In the genomic region with DNA sequence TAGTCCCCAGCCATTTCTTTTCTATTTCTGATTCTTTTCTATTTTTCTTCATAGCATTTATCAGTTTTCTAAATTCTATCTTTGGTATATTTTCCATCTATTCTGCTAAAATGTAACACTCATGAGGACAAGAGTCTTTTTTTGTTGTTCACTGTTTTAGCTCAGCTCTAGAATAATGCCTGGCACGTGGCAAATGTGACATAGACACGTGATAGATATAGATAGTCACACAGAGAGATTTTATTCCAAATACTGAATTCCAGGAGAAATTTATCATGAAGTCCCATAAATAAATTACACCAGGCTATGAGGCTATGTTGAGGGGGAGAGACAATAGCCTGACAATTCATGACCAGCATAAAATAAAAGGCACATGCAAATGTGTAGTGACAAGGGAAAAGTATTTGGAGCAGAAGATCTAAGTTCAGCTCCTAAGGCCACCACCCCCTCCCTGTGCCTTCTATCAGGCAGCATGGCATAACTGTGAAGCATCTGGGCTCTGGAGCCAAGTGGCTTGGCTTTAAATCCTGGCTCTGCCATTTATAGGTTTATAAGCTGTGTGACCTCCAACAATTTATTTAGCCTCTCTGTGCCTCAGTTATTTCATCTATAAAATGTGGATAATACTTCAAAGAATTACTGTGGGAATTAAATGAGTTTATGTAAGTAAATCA, we compare ENCODE assay signal across 24 cellular contexts. TPM values are rescaled to one million over a fixed set of nuclear protein-coding genes. Genes with fewer than 3 reads are reported as not detected.
A peak's percentile ranks its signal among the peaks of the same experiment; 100 is the strongest.
DNase-seq lines count a peak whose midpoint lies in the region; ATAC-seq, FAIRE-seq and TF ChIP-seq lines count a peak whose summit lies in the region.
"Had no signal": no experiment of that assay in that cellular context is flagged by ENCODE, and none has a peak within 500 bp of the region (broad histone marks: within the 10 kb centered on the region; RNA-seq: fewer than 3 reads in every experiment).

No MANE protein-coding gene starts in this region.

- H3K4me2 ChIP-seq in HepG2 (ENCODE audit: low read depth, low read length), result no peak overlapping the region
- H3K4me2 ChIP-seq: BLaER1 had no signal

- no peak for TF ChIP-seq RAD21 in HepG2 (CRISPR knock-in tag; IDR thresholded peaks at IDR 0.05)

- no peak for TF ChIP-seq CTCF in right atrium auricular region (IDR thresholded peaks at IDR 0.05)
- no peak for TF ChIP-seq CTCF in HepG2 (CRISPR knock-in tag; IDR thresholded peaks at IDR 0.05)
- no peak for TF ChIP-seq CTCF in right lobe of liver (IDR thresholded peaks at IDR 0.05)
- no peak for TF ChIP-seq CTCF in left ventricle myocardium inferior (IDR thresholded peaks at IDR 0.05; ENCODE audit: borderline replicate concordance)

- POLR2A ChIA-PET in HepG2 (lab: Yijun Ruan, JAX), result no interaction called here

- CTCF ChIA-PET in HepG2 (lab: Yijun Ruan, JAX; ENCODE audit: low intra/inter-chr PET ratio, low total read pairs), result no interaction called here

- H3K36me3 ChIP-seq in right atrium auricular region, result no peaks in the 10 kb centered on the region
- H3K36me3 ChIP-seq in HepG2 (replicated peaks in 1 of 2; ENCODE audit: control insufficient read depth in 1 of 2, insufficient read depth in 2 of 2, low read length in 2 of 2), result no peaks in the 10 kb centered on the region
- no peaks in the 10 kb centered on the region for H3K36me3 ChIP-seq in right lobe of liver
- no peaks in the 10 kb centered on the region for H3K36me3 ChIP-seq in left ventricle myocardium inferior
- H3K36me3 ChIP-seq: BE2C, BLaER1 had no signal

- H4K20me1 ChIP-seq in HepG2 (ENCODE audit: insufficient read depth, low read length), result no peaks in the 10 kb centered on the region
- H4K20me1 ChIP-seq: BLaER1 had no signal

- no peak for FAIRE-seq in HepG2 (lab: Jason Lieb, UNC)
- FAIRE-seq: A204.1, G401.6, GM12891, GM19239 had no signal

- H2AFZ ChIP-seq in HepG2 (ENCODE audit: low read length), result no peak overlapping the region

- H3K79me2 ChIP-seq in HepG2 (ENCODE audit: insufficient read depth, low read length), result no peaks in the 10 kb centered on the region

- H3K27ac ChIP-seq in right atrium auricular region, result no peak overlapping the region
- H3K27ac ChIP-seq in HepG2 (ENCODE audit: extremely low read length, insufficient read depth, low read length), result no peak overlapping the region
- no peak overlapping the region for H3K27ac ChIP-seq in right lobe of liver
- H3K27ac ChIP-seq in left ventricle myocardium inferior (replicated peaks), result no peak overlapping the region
- H3K27ac ChIP-seq: BLaER1 had no signal

- H3K4me1 ChIP-seq in right atrium auricular region (no peaks in the 10 kb centered on the region), HepG2 (ENCODE audit: insufficient read depth, low read length) (no peaks in the 10 kb centered on the region), right lobe of liver (no peaks in the 10 kb centered on the region), left ventricle myocardium inferior (peaks cover 3% of the 10 kb centered on the region)
- H3K4me1 ChIP-seq: BE2C, BLaER1 had no signal

- ATAC-seq in Right ventricle myocardium superior (ENCODE audit: poor library complexity) (peak; percentile 85), HepG2 (no peak), right lobe of liver (no peak)

- intact Hi-C loops in Right ventricle myocardium superior (cut with DNase I) (no loop called here), HepG2 (cut with micrococcal nuclease; ENCODE audit: unreplicated experiment) (no loop called here), right lobe of liver (cut with DNase I) (no loop called here), left ventricle myocardium inferior (cut with micrococcal nuclease) (no loop called here)

- no peak for TF ChIP-seq EP300 in HepG2 (IDR thresholded peaks at IDR 0.05; ENCODE audit: low read depth in 2 of 2, low read length in 2 of 2)
- no peak for TF ChIP-seq EP300 in HepG2 (CRISPR knock-in tag; IDR thresholded peaks at IDR 0.05; ENCODE audit: borderline replicate concordance)

- H3K9ac ChIP-seq in HepG2 (ENCODE audit: insufficient read depth, low read depth, low read length), result no peak overlapping the region
- H3K9ac ChIP-seq: BLaER1 had no signal

- no TSS peak for BruUV-seq in HepG2 (replicated peaks; lab: Mats Ljungman, UMichigan)

- WGBS in HepG2 (ENCODE audit: low lambda C conversion rate), result 18% methylated on average over 2 of the region's 2 CpGs
- 81% methylated on average over 2 of the region's 2 CpGs for WGBS in right lobe of liver (ENCODE audit: insufficient coverage, low coverage, low lambda C conversion rate, missing lambda C conversion rate)

- H3K27me3 ChIP-seq in right atrium auricular region (no peaks in the 10 kb centered on the region), HepG2 (ENCODE audit: control insufficient read depth in 1 of 2, insufficient read depth in 2 of 2, low read length in 2 of 2) (no peaks in the 10 kb centered on the region; a peak in 1 of 5 replicates), right lobe of liver (no peaks in the 10 kb centered on the region), left ventricle myocardium inferior (ENCODE audit: low read depth) (no peaks in the 10 kb centered on the region)
- H3K27me3 ChIP-seq: BE2C, BLaER1 had no signal

- H3K4me3 ChIP-seq in right atrium auricular region (no peak overlapping the region), HepG2 (replicated peaks in 1 of 3; ENCODE audit: insufficient read depth in 1 of 3, low read depth in 2 of 3, low read length in 3 of 3) (no peak overlapping the region), right lobe of liver (no peak overlapping the region), left ventricle myocardium inferior (no peak overlapping the region)
- H3K4me3 ChIP-seq: BLaER1 had no signal

- in situ Hi-C loops in HepG2 (cut with HindIII; ENCODE audit: extremely low pct_ligation_motif_present, low pct_unique_long_range_greater_than_20kb), result no loop called here

- no peak for TF ChIP-seq POLR2A in HepG2 (IDR thresholded peaks at IDR 0.05; ENCODE audit: insufficient read depth in 1 of 2, low read depth in 2 of 2, low read length in 2 of 2)
- TF ChIP-seq POLR2A in right lobe of liver (IDR thresholded peaks at IDR 0.05), result no peak

- DNase-seq in Right ventricle myocardium superior (peak; percentile 46), right atrium auricular region (ENCODE audit: low spot score) (no peak), HepG2 (ENCODE audit: low spot score) (no peak), right lobe of liver (no peak), left ventricle myocardium inferior (peak; percentile 30), DMS153 (lab: John Stamatoyannopoulos, UW) (no peak)
- no peak for DNase-seq in activated CD4-positive, CD25-positive, alpha-beta regulatory T cell (lab: John Stamatoyannopoulos, UW)
- DNase-seq: 8988T; ACHN; BE2C; C1 segment of cervical spinal cord; CD4-positive, alpha-beta memory T cell; CD4-positive, CD25-positive, alpha-beta regulatory T cell; CD8-positive, alpha-beta memory T cell; COR-L47; DMS 273 treated with DMSO at 0.1 percent for 48 hours; DMS79 treated with DMSO at 0.1 percent for 48 hours; GF-D8 had no signal

- no peaks in the 10 kb centered on the region for H3K9me3 ChIP-seq in right atrium auricular region
- no peaks in the 10 kb centered on the region for H3K9me3 ChIP-seq in HepG2 (ENCODE audit: low read length)
- H3K9me3 ChIP-seq in right lobe of liver, result no peaks in the 10 kb centered on the region
- H3K9me3 ChIP-seq in left ventricle myocardium inferior (replicated peaks), result no peaks in the 10 kb centered on the region
- H3K9me3 ChIP-seq: BE2C, BLaER1 had no signal

TF ChIP-seq in HepG2, 621 proteins besides CTCF, POLR2A, EP300 and RAD21 (continues in another document):
- TF ChIP-seq NR2F1 (CRISPR knock-in tag; IDR thresholded peaks at IDR 0.05), result no peak
- no peak for TF ChIP-seq GATAD1 (CRISPR knock-in tag; IDR thresholded peaks at IDR 0.05)
- TF ChIP-seq, protein P1, sequence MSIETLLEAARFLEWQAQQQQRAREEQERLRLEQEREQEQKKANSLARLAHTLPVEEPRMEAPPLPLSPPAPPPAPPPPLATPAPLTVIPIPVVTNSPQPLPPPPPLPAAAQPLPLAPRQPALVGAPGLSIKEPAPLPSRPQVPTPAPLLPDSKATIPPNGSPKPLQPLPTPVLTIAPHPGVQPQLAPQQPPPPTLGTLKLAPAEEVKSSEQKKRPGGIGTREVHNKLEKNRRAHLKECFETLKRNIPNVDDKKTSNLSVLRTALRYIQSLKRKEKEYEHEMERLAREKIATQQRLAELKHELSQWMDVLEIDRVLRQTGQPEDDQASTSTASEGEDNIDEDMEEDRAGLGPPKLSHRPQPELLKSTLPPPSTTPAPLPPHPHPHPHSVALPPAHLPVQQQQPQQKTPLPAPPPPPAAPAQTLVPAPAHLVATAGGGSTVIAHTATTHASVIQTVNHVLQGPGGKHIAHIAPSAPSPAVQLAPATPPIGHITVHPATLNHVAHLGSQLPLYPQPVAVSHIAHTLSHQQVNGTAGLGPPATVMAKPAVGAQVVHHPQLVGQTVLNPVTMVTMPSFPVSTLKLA (IDR thresholded peaks at IDR 0.05), result peak; percentile 92
- TF ChIP-seq ZNF33A (CRISPR knock-in tag; IDR thresholded peaks at IDR 0.05; ENCODE audit: borderline replicate concordance), result no peak

RNA-seq across cellular contexts. Expression of gene PPARGC1A, which starts 25.7 kb away (rescaled TPM):
- 82.8 TPM for total RNA-seq in Right ventricle myocardium superior
- total RNA-seq in right atrium auricular region, result 10 to 100 TPM; 41.6 to 72.3 TPM
- 18.8 and 20.7 TPM in 2 replicates for total RNA-seq in HepG2 (2016; rRNA removed; fragmentation: Illumina TruSeq; extraction: Trizol)
- 2.1 and 2.8 TPM in 2 replicates for total RNA-seq in HepG2 (2016; cell fraction: cytosol; rRNA removed; fragmentation: Illumina TruSeq; extraction: Trizol; ENCODE audit: low read depth)
- 16.5 and 17.8 TPM in 2 replicates for total RNA-seq in HepG2 (2016; cell fraction: insoluble cytoplasmic fraction; rRNA removed; fragmentation: Illumina TruSeq; extraction: Trizol)
- total RNA-seq in HepG2 (2016; cell fraction: membrane; rRNA removed; fragmentation: Illumina TruSeq; extraction: Trizol), result 5.2 and 6.9 TPM in 2 replicates
- 48.8 and 51.3 TPM in 2 replicates for total RNA-seq in HepG2 (2016; cell fraction: nucleus; rRNA removed; fragmentation: Illumina TruSeq; extraction: Trizol)
- polyA plus RNA-seq in HepG2 (2011; rRNA removed), result 26.3 and 37.3 TPM in 2 replicates
- polyA plus RNA-seq in HepG2 (2011; cell fraction: cytosol; rRNA removed), result 21.3 and 25.7 TPM in 2 replicates
- 53.6 and 57.4 TPM in 2 replicates for polyA plus RNA-seq in HepG2 (2011; cell fraction: nucleus; rRNA removed)
- polyA plus RNA-seq in HepG2 (2012), result 18.4 and 30.5 TPM in 2 replicates
- polyA plus RNA-seq in HepG2 (2016; cell fraction: cytosol; fragmentation: Illumina TruSeq; extraction: Trizol; ENCODE audit: low read depth), result 1.1 TPM in 2 replicates
- 10.3 and 10.7 TPM in 2 replicates for polyA plus RNA-seq in HepG2 (2016; cell fraction: insoluble cytoplasmic fraction; fragmentation: Illumina TruSeq; extraction: Trizol; ENCODE audit: low read depth)
- polyA plus RNA-seq in HepG2 (2016; cell fraction: membrane; fragmentation: Illumina TruSeq; extraction: Trizol; ENCODE audit: low read depth), result 1.2 and 1.5 TPM in 2 replicates
- 13.7 and 14.4 TPM in 2 replicates for polyA plus RNA-seq in HepG2 (2016; cell fraction: nucleus; fragmentation: Illumina TruSeq; extraction: Trizol; ENCODE audit: insufficient read depth, low read depth)
- 26.6 and 166 TPM in 2 replicates for polyA minus RNA-seq in HepG2 (2011; rRNA and poly(A)+ RNA removed; ENCODE audit: low replicate concordance)
- polyA minus RNA-seq in HepG2 (2011; cell fraction: cytosol; rRNA and poly(A)+ RNA removed), result 30.3 and 31.7 TPM in 2 replicates
- 453 and 498 TPM in 2 replicates for polyA minus RNA-seq in HepG2 (2011; cell fraction: nucleus; rRNA and poly(A)+ RNA removed)
- 10 to 100 TPM; 13.8 to 61.0 (median 37.6) TPM for total RNA-seq in right lobe of liver
- 108 TPM for total RNA-seq in left ventricle myocardium inferior
- total RNA-seq: A673; CD4-positive, alpha-beta memory T cell; CD4-positive, CD25-positive, alpha-beta regulatory T cell; CD8-positive, alpha-beta memory T cell had no signal
- polyA plus RNA-seq: CD4-positive, alpha-beta memory T cell; CD4-positive, CD25-positive, alpha-beta regulatory T cell; CD8-positive, alpha-beta memory T cell had no signal

Comparison
In these comparisons a context has a peak if more than half of its experiments do, and no peak if none do; other contexts are left out.
1. DNase-seq: peak in Right ventricle myocardium superior (single experiment) and left ventricle myocardium inferior (single experiment); none in right atrium auricular region (single experiment), HepG2 (single experiment), right lobe of liver (0 of 3), DMS153 (single experiment) and activated CD4-positive, CD25-positive, alpha-beta regulatory T cell (0 of 4).